Comparison of ENCODE assay signal across 8 cellular contexts in genomic region chr12:45215419-45216296, GRCh38. TPM values are rescaled to one million over a fixed set of nuclear protein-coding genes. Genes with fewer than 3 reads are reported as not detected.
DNase-seq lines count a peak whose midpoint lies in the region; ATAC-seq and TF ChIP-seq lines count a peak whose summit lies in the region.

Gene ANO6, plus strand, starts transcription at chr12:45216095. Its CDS starts 227 bp downstream, at chr12:45216322.

- ATAC-seq in HG02571 (IDR thresholded peaks at IDR 0.05; ENCODE audit: unreplicated experiment) (peak; percentile 78), SK-N-SH treated with all-trans-retinoic acid at 6 μM for 48 hours (peak; percentile 90), thoracic aorta (ENCODE audit: insufficient number of reproducible peaks, low FRiP score, low read depth) (peak; percentile 62)

- DNase-seq in GM12864 (ENCODE audit: low read depth), result peak; percentile 77
- peak; percentile 93 for DNase-seq in NAMALWA (ENCODE audit: low spot score)
- DNase-seq in activated naive CD4-positive, alpha-beta T cell treated with anti-CD3 and anti-CD28 coated beads, Interleukin-2, amount 50 U/mL, for 16 hours, result peak; percentile 84
- peak; percentile 73 for DNase-seq in globus pallidus (ENCODE audit: low spot score)
- peak; percentile 93 for DNase-seq in osteoblast (ENCODE audit: insufficient read length, low spot score, missing footprints)
- peak; percentile 68 for DNase-seq in thoracic aorta (ENCODE audit: low spot score)

- H3K4me2 ChIP-seq in osteoblast (ENCODE audit: insufficient read depth, low read length), result peak within 1 kb of the TSS; percentile 99

- no peaks in the 10 kb centered on the region for H3K27me3 ChIP-seq in osteoblast (ENCODE audit: insufficient read depth, low read length)
- H3K27me3 ChIP-seq in thoracic aorta (replicated peaks; ENCODE audit: insufficient read depth), result no peaks in the 10 kb centered on the region

- H3K4me1 ChIP-seq in osteoblast (ENCODE audit: insufficient read depth, low read length), result peaks cover 4% of the 10 kb centered on the region
- peaks cover 13 to 32% of the 10 kb centered on the region in 2 donors for H3K4me1 ChIP-seq in thoracic aorta (ENCODE audit: control insufficient read depth in 1 of 2, low read depth in 2 of 2)

- peaks cover 45% of the 10 kb centered on the region for H3K79me2 ChIP-seq in osteoblast (ENCODE audit: insufficient read depth, low read length)

- no peaks in the 10 kb centered on the region for H3K9me3 ChIP-seq in osteoblast (ENCODE audit: low read depth, low read length)
- no peaks in the 10 kb centered on the region for H3K9me3 ChIP-seq in thoracic aorta

- no peaks in the 10 kb centered on the region for H3K36me3 ChIP-seq in osteoblast (ENCODE audit: insufficient read depth, low read length)
- H3K36me3 ChIP-seq in thoracic aorta, result no peaks in the 10 kb centered on the region

- peak; percentile 33 for TF ChIP-seq CTCF in GM12864 (IDR thresholded peaks at IDR 0.05; ENCODE audit: low read depth, low read length, missing control alignments)
- TF ChIP-seq CTCF in osteoblast (IDR thresholded peaks at IDR 0.05; ENCODE audit: extremely low read depth, low read depth, low read length), result peak; percentile 21
- no peak for TF ChIP-seq CTCF in thoracic aorta (IDR thresholded peaks at IDR 0.05)

- peak within 1 kb of the TSS; percentile 100 for H2AFZ ChIP-seq in osteoblast (ENCODE audit: low read length)

- H3K27ac ChIP-seq in osteoblast (ENCODE audit: low read depth, low read length) (peak within 1 kb of the TSS; percentile 87), thoracic aorta (peak within 1 kb of the TSS; percentile 94 to 98)

- H3K4me3 ChIP-seq in GM12864 (ENCODE audit: low read depth, low read length) (peak within 1 kb of the TSS; percentile 71), osteoblast (ENCODE audit: insufficient read depth, low read length) (peak within 1 kb of the TSS; percentile 90), thoracic aorta (peak within 1 kb of the TSS; percentile 96)

- H4K20me1 ChIP-seq in osteoblast (ENCODE audit: insufficient read depth, low read length), result peaks cover 11% of the 10 kb centered on the region

TF ChIP-seq in SK-N-SH treated with all-trans-retinoic acid at 6 μM for 48 hours, 23 proteins besides CTCF, POLR2A, EP300 and RAD21:
- TF ChIP-seq POU6F1 (CRISPR knock-in tag; IDR thresholded peaks at IDR 0.05; ENCODE audit: borderline replicate concordance, low read depth) (no peak), ESRRG (CRISPR knock-in tag; IDR thresholded peaks at IDR 0.05) (0 out of 2 replicates have a peak, but pooled peaks have one; percentile 34)

RNA-seq across cellular contexts. Expression of gene ANO6, which starts in this region (rescaled TPM):
- 49.9 and 53.3 TPM in 2 replicates for total RNA-seq in osteoblast
- total RNA-seq in thoracic aorta, result 100 to 1,000 TPM; 114 to 139 TPM

Comparison
In these comparisons a context has a peak if more than half of its experiments do, and no peak if none do; other contexts are left out.
1. Peak in every context shown above with its lines: DNase-seq, ATAC-seq, H3K4me3 ChIP-seq and H3K27ac ChIP-seq.